7 cellular contexts compared by ENCODE assay signal in the genomic region with DNA sequence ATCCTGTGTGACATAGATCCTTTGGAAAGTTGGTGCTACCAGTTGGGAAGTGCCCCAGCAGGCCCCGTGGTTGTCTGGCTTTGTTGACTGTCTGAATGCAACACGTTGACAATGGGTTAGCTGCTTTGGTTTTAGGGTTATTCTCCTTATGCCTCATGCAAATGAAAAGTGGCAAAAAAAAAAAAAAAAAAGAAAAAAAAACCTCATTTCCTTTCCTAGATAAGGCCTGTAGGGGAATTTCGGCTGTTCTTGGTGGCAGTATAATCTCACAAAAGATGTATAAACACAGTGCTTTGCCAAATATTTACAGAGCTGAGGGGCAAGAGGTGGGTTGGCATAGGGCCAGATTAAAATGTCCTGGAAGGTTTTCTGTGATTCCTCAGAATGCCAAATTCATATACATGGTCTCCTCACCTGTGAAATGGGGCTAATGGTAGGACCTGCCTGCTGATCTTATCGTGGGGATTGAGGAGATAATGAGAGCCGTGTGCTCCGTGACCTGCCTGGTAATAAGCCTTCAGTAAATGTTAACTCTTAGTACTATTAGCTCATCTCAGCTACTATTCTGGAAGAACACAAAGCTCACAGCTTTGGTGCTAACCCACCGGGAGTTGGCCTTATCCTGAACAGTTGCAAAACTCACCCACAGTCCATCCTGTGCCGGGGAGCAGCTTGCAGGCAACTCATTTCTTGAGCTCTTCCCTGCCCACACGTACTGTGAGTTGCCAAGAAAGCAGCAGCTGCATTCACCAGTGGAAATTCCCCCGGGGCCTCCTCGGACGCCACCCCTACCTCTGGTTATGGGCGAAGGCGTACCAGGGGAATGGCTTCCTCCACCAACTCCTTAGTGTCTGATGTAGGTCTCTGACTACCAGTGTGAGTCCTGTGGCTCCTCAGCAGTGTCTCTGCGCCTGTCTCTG.
DNase-seq lines count a peak whose midpoint lies in the region; ATAC-seq, FAIRE-seq and TF ChIP-seq lines count a peak whose summit lies in the region.

No MANE protein-coding gene starts in this region.

- no peak for TF ChIP-seq POLR2A in endothelial cell of umbilical vein (IDR thresholded peaks at IDR 0.05; ENCODE audit: low read depth, low read length)

- no peaks in the 10 kb centered on the region for H3K9me1 ChIP-seq in endothelial cell of umbilical vein (replicated peaks; ENCODE audit: control insufficient read depth, extremely low read depth, insufficient read depth, low read length)

- no peaks in the 10 kb centered on the region for H3K27me3 ChIP-seq in endothelial cell of umbilical vein (ENCODE audit: control insufficient read depth in 2 of 2, insufficient read depth in 2 of 2, low read length in 2 of 2)

- peaks cover 7% of the 10 kb centered on the region for H3K4me1 ChIP-seq in endothelial cell of umbilical vein (ENCODE audit: control insufficient read depth, extremely low read depth, insufficient read depth, low read length)

- dilution Hi-C loops in endothelial cell of umbilical vein (cut with MboI; ENCODE audit: extremely low pct_ligation_motif_present, low sequenced_read_pairs), result no loop called here

- H3K27ac ChIP-seq in endothelial cell of umbilical vein (ENCODE audit: insufficient read depth, low read depth, low read length), result no peak overlapping the region

- no TSS peak for BruUV-seq in endothelial cell of umbilical vein (replicated peaks; lab: Mats Ljungman, UMichigan)

- no peak overlapping the region for H3K4me2 ChIP-seq in endothelial cell of umbilical vein (ENCODE audit: insufficient read depth, low read length)

- DNase-seq in SK-N-DZ (ENCODE audit: low spot score) (peak; percentile 13), endothelial cell of umbilical vein (ENCODE audit: low read depth, low spot score) (peak; percentile 70), EL (no peak), cerebellar cortex (ENCODE audit: low spot score) (no peak)
- peak; percentile 42 for DNase-seq in stimulated activated CD8-positive, alpha-beta memory T cell treated with anti-CD3 and anti-CD28 coated beads, Interleukin-12 subunit alpha, Interleukin-12 subunit beta, amount 100 ng/mL, for 24 hours (ENCODE audit: extremely low read depth)

- peak; percentile 57 for ATAC-seq in GM19023 (IDR thresholded peaks at IDR 0.05; ENCODE audit: unreplicated experiment)
- peak; percentile 73 for ATAC-seq in HG02798 (IDR thresholded peaks at IDR 0.05; ENCODE audit: poor library complexity, unreplicated experiment)

- H4K20me1 ChIP-seq in endothelial cell of umbilical vein (replicated peaks; ENCODE audit: control insufficient read depth, extremely low read depth, insufficient read depth, low read length), result no peaks in the 10 kb centered on the region

- CTCF ChIA-PET in endothelial cell of umbilical vein (lab: Charles Lee), result interaction anchor here (1.1 to 1.6 kb wide), 5 partner anchors 8 to 959 kb away, joined by 3 to 4 read pairs (median 3); partner anchors contain the start of gene NR3C1

- H3K4me3 ChIP-seq in endothelial cell of umbilical vein (replicated peaks in 1 of 3; ENCODE audit: insufficient read depth in 1 of 3, low read depth in 1 of 3, low read length in 3 of 3), result no peak overlapping the region

- H3K9ac ChIP-seq in endothelial cell of umbilical vein (replicated peaks; ENCODE audit: extremely low read depth, insufficient read depth, low read length), result no peak overlapping the region

- POLR2A ChIA-PET in endothelial cell of umbilical vein (lab: Charles Lee), result no interaction called here

- no peak for TF ChIP-seq CTCF in endothelial cell of umbilical vein (IDR thresholded peaks at IDR 0.05; ENCODE audit: extremely low read depth in 1 of 2, insufficient read depth in 1 of 2, low read depth in 1 of 2, low read length in 2 of 2)

- FAIRE-seq in endothelial cell of umbilical vein (lab: Jason Lieb, UNC), result peak; percentile 40

- no peaks in the 10 kb centered on the region for H3K79me2 ChIP-seq in endothelial cell of umbilical vein (ENCODE audit: control insufficient read depth, insufficient read depth, low read length)

- no peaks in the 10 kb centered on the region for H3K36me3 ChIP-seq in endothelial cell of umbilical vein (ENCODE audit: control insufficient read depth in 2 of 2, extremely low read depth in 1 of 2, insufficient read depth in 2 of 2, low read length in 2 of 2)

- intact Hi-C loops in endothelial cell of umbilical vein (cut with micrococcal nuclease), result loop anchor here (5.0 kb wide), 1 partner anchor 56 kb away; no protein-coding TSS in a partner anchor

- no peaks in the 10 kb centered on the region for H3K9me3 ChIP-seq in endothelial cell of umbilical vein (replicated peaks; ENCODE audit: control insufficient read depth, insufficient read depth, low read length)

- H2AFZ ChIP-seq in endothelial cell of umbilical vein (ENCODE audit: low read depth, low read length), result no peak overlapping the region

TF ChIP-seq in endothelial cell of umbilical vein, 7 proteins besides CTCF, POLR2A, EP300 and RAD21:
- TF ChIP-seq MYC (IDR thresholded peaks at IDR 0.05; ENCODE audit: low read depth, low read length) (no peak), POLR2AphosphoS5 (IDR thresholded peaks at IDR 0.05; ENCODE audit: insufficient read depth, low read depth, low read length) (no peak), MAX (IDR thresholded peaks at IDR 0.05; ENCODE audit: insufficient read depth, insufficient read length) (no peak), GATA2 (IDR thresholded peaks at IDR 0.05; ENCODE audit: insufficient read depth, insufficient read length, low read depth, low read length) (no peak), EZH2 (IDR thresholded peaks at IDR 0.05; ENCODE audit: borderline replicate concordance, low read depth, low read length, severe bottlenecking) (no peak), JUN (IDR thresholded peaks at IDR 0.05; ENCODE audit: borderline replicate concordance, insufficient read depth, insufficient read length, low read depth) (no peak), FOS (IDR thresholded peaks at IDR 0.05; ENCODE audit: borderline replicate concordance, insufficient read depth, low read length) (no peak)

Comparison
In these comparisons a context has a peak if more than half of its experiments do, and no peak if none do; other contexts are left out.
1. DNase-seq: peak in SK-N-DZ (single experiment), endothelial cell of umbilical vein (single experiment) and stimulated activated CD8-positive, alpha-beta memory T cell treated with anti-CD3 and anti-CD28 coated beads, Interleukin-12 subunit alpha, Interleukin-12 subunit beta, amount 100 ng/mL, for 24 hours (single experiment); none in EL (single experiment) and cerebellar cortex (single experiment).